10 cellular contexts compared by ENCODE assay signal in genomic region chr9:132026932-132027585, GRCh38. TPM values are rescaled to one million over a fixed set of nuclear protein-coding genes. Genes with fewer than 3 reads are reported as not detected.
DNase-seq lines count a peak whose midpoint lies in the region; ATAC-seq and TF ChIP-seq lines count a peak whose summit lies in the region.
"Had no signal": no experiment of that assay in that cellular context is flagged by ENCODE, and none has a peak within 500 bp of the region (broad histone marks: within the 10 kb centered on the region; RNA-seq: fewer than 3 reads in every experiment).

No MANE protein-coding gene starts in this region.

- no peak overlapping the region for H3K4me3 Mint-ChIP-seq in CD4-positive, alpha-beta memory T cell

- peak; percentile 86 for ATAC-seq in RWPE2 (ENCODE audit: low read depth)

- peak overlapping the region; percentile 87 for H3K27ac ChIP-seq in RWPE2 (ENCODE audit: poor library complexity, severe bottlenecking)
- H3K27ac ChIP-seq in CD4-positive, alpha-beta memory T cell (ENCODE audit: low read depth, low read length): no peak overlapping the region
- H3K27ac ChIP-seq: thyroid gland had no signal

- no peaks in the 10 kb centered on the region for H3K9me3 Mint-ChIP-seq in CD4-positive, alpha-beta memory T cell

- TF ChIP-seq CTCF in RWPE2 (IDR thresholded peaks at IDR 0.05; ENCODE audit: poor library complexity, severe bottlenecking): no peak

- H3K27me3 ChIP-seq in RWPE2 (ENCODE audit: insufficient read depth, poor library complexity, severe bottlenecking): no peaks in the 10 kb centered on the region
- no peaks in the 10 kb centered on the region for H3K27me3 ChIP-seq in CD4-positive, alpha-beta memory T cell (ENCODE audit: insufficient read depth, low read length)
- H3K27me3 ChIP-seq: thyroid gland had no signal

- H3K9me3 ChIP-seq in RWPE2 (ENCODE audit: severe bottlenecking): no peaks in the 10 kb centered on the region
- H3K9me3 ChIP-seq in CD4-positive, alpha-beta memory T cell (ENCODE audit: control insufficient read depth in 1 of 2, low read length in 2 of 2): no peaks in the 10 kb centered on the region
- H3K9me3 ChIP-seq: thyroid gland had no signal

- peaks cover 12 to 27% (median 23%) of the 10 kb centered on the region in 4 donors for H3K4me1 Mint-ChIP-seq in CD4-positive, alpha-beta memory T cell

- peaks cover 47% of the 10 kb centered on the region for H3K4me1 ChIP-seq in RWPE2 (ENCODE audit: insufficient read depth, poor library complexity, severe bottlenecking)
- no peaks in the 10 kb centered on the region for H3K4me1 ChIP-seq in CD4-positive, alpha-beta memory T cell (ENCODE audit: insufficient read depth, low read length)

- intact Hi-C loops in CD4-positive, alpha-beta memory T cell (cut with micrococcal nuclease): no loop called here

- no peaks in the 10 kb centered on the region for H3K27me3 Mint-ChIP-seq in CD4-positive, alpha-beta memory T cell

- CTCF ChIA-PET in CD4-positive, alpha-beta memory T cell (lab: Charles Lee; ENCODE audit: partially characterized antibody): no interaction called here

- H3K4me3 ChIP-seq in RWPE2 (ENCODE audit: severe bottlenecking): no peak overlapping the region
- H3K4me3 ChIP-seq in CD4-positive, alpha-beta memory T cell (ENCODE audit: low read length in 2 of 2): no peak overlapping the region
- H3K4me3 ChIP-seq: thyroid gland had no signal

- POLR2A ChIA-PET in CD4-positive, alpha-beta memory T cell (lab: Charles Lee; ENCODE audit: partially characterized antibody): no interaction called here

- DNase-seq in H4 (ENCODE audit: low spot score): peak; percentile 32
- DNase-seq in RWPE2 (ENCODE audit: low spot score): no peak
- DNase-seq in epidermal melanocyte (ENCODE audit: insufficient read length, low spot score): peak; percentile 85
- DNase-seq in non-pigmented ciliary epithelial cell (ENCODE audit: low read depth): peak; percentile 31
- no peak for DNase-seq in CD4-positive, alpha-beta memory T cell
- DNase-seq in NCI-H187 (lab: John Stamatoyannopoulos, UW): no peak
- DNase-seq in T-helper 1 cell: no peak
- no peak for DNase-seq in NCI-H2171 treated with DMSO at 0.1 percent for 48 hours (lab: John Stamatoyannopoulos, UW)
- DNase-seq: glutamatergic neuron had no signal

- H3K27ac Mint-ChIP-seq in CD4-positive, alpha-beta memory T cell: no peak overlapping the region

- H3K36me3 Mint-ChIP-seq in CD4-positive, alpha-beta memory T cell: peaks cover 0 to 7% of the 10 kb centered on the region in 2 donors

- no peaks in the 10 kb centered on the region for H3K36me3 ChIP-seq in RWPE2 (ENCODE audit: low read depth)
- H3K36me3 ChIP-seq in CD4-positive, alpha-beta memory T cell (ENCODE audit: insufficient read depth, low read length): no peaks in the 10 kb centered on the region
- H3K36me3 ChIP-seq: thyroid gland had no signal

RNA-seq across cellular contexts. Expression of gene MED27, which starts 52.6 kb away (rescaled TPM):
- 35.2 and 40.5 TPM in 2 replicates for total RNA-seq in H4 (2014; rRNA removed; shearing (Covaris generic))
- total RNA-seq in CD4-positive, alpha-beta memory T cell: 10 to 100 TPM; 15.6 to 15.8 TPM
- 10 to 100 TPM; 42.8 to 57.7 TPM for polyA plus RNA-seq in CD4-positive, alpha-beta memory T cell

Comparison
In these comparisons a context has a peak if more than half of its experiments do, and no peak if none do; other contexts are left out.
1. DNase-seq: peak in H4 (single experiment), epidermal melanocyte (single experiment) and non-pigmented ciliary epithelial cell (single experiment); none in RWPE2 (single experiment), CD4-positive, alpha-beta memory T cell (0 of 5), NCI-H187 (0 of 2), T-helper 1 cell (0 of 5) and NCI-H2171 treated with DMSO at 0.1 percent for 48 hours (single experiment).